Comparison of ENCODE assay signal across 26 cellular contexts in genomic region chr10:6364893-6365292, GRCh38.
A peak's percentile ranks its signal among the peaks of the same experiment; 100 is the strongest.
DNase-seq lines count a peak whose midpoint lies in the region; ATAC-seq and TF ChIP-seq lines count a peak whose summit lies in the region.
"Had no signal": no experiment of that assay in that cellular context is flagged by ENCODE, and none has a peak within 500 bp of the region (broad histone marks: within the 10 kb centered on the region; RNA-seq: fewer than 3 reads in every experiment).

No MANE protein-coding gene starts in this region.

- H3K27me3 ChIP-seq in Caco-2 (replicated peaks; ENCODE audit: control insufficient read depth, insufficient read depth, low read length), result no peaks in the 10 kb centered on the region
- H3K27me3 ChIP-seq in endodermal cell (ENCODE audit: control insufficient read depth, insufficient read depth, low read length, poor library complexity, severe bottlenecking), result no peaks in the 10 kb centered on the region
- no peaks in the 10 kb centered on the region for H3K27me3 ChIP-seq in neural progenitor cell
- H3K27me3 ChIP-seq in MG63, result no peaks in the 10 kb centered on the region
- H3K27me3 ChIP-seq: BLaER1 treated with 17β-estradiol and CSF1 and Interleukin-3, amounts not matched to agents 10 nM and 100 nM; SJSA1; spleen had no signal

- H3K9me3 Mint-ChIP-seq in Caco-2 (ENCODE audit: unreplicated experiment) (no peaks in the 10 kb centered on the region), endodermal cell (no peaks in the 10 kb centered on the region), neural progenitor cell (peaks cover 11% of the 10 kb centered on the region)
- peaks cover 9% of the 10 kb centered on the region for H3K9me3 Mint-ChIP-seq in activated CD4-positive, alpha-beta memory T cell treated with anti-CD3 and anti-CD28 coated beads for 36 hours
- H3K9me3 Mint-ChIP-seq in activated CD8-positive, alpha-beta memory T cell treated with anti-CD3 and anti-CD28 coated beads, Interleukin-2, amount 10 ng/mL, durations not matched to agents 7 days and 5 days (ENCODE audit: low read depth), result peaks cover 21% of the 10 kb centered on the region

- intact Hi-C loops in Caco-2 (cut with micrococcal nuclease; ENCODE audit: unreplicated experiment), result loop anchor here (10.0 kb wide), 1 partner anchor 90 kb away; no protein-coding TSS in a partner anchor
- intact Hi-C loops in activated CD4-positive, alpha-beta memory T cell treated with anti-CD3 and anti-CD28 coated beads for 36 hours (cut with micrococcal nuclease), result no loop called here

- 57 to 82% methylated on average over 3 of the region's 3 CpGs for WGBS in endodermal cell (ENCODE audit: insufficient coverage in 1 of 2, insufficient read length in 1 of 2), 2 experiments

- BruUV-seq in Caco-2 (replicated peaks; lab: Mats Ljungman, UMichigan), result no TSS peak

- POLR2A ChIA-PET in Caco-2 (lab: Charles Lee), result interaction anchor here (1.3 to 1.7 kb wide), 2 partner anchors 37 to 162 kb away, joined by 5 to 7 read pairs; partner anchors contain the start of gene PFKFB3
- POLR2A ChIA-PET in activated CD4-positive, alpha-beta memory T cell treated with anti-CD3 and anti-CD28 coated beads for 36 hours (lab: Charles Lee), result no interaction called here

- H3K27ac Mint-ChIP-seq in Caco-2 (ENCODE audit: unreplicated experiment), result peak overlapping the region; percentile 87
- H3K27ac Mint-ChIP-seq in endodermal cell, result no peak overlapping the region
- H3K27ac Mint-ChIP-seq in neural progenitor cell, result no peak overlapping the region
- H3K27ac Mint-ChIP-seq in activated CD4-positive, alpha-beta memory T cell treated with anti-CD3 and anti-CD28 coated beads for 36 hours, result no peak overlapping the region
- no peak overlapping the region for H3K27ac Mint-ChIP-seq in activated CD8-positive, alpha-beta memory T cell treated with anti-CD3 and anti-CD28 coated beads, Interleukin-2, amount 10 ng/mL, durations not matched to agents 7 days and 5 days
- H3K27ac Mint-ChIP-seq: activated T-cell treated with anti-CD3 and anti-CD28 coated beads, Interleukin-2, amount 50 U/mL, for 72 hours; memory B cell; stimulated activated effector memory CD8-positive, alpha-beta T cell treated with anti-CD3 and anti-CD28 coated beads, Interleukin-12 subunit alpha, Interleukin-12 subunit beta, amount 100 ng/mL, for 72 hours had no signal

- H3K27me3 Mint-ChIP-seq in Caco-2 (ENCODE audit: insufficient read depth, unreplicated experiment), result no peaks in the 10 kb centered on the region
- H3K27me3 Mint-ChIP-seq in endodermal cell (ENCODE audit: insufficient read depth), result peaks cover 3% of the 10 kb centered on the region
- no peaks in the 10 kb centered on the region for H3K27me3 Mint-ChIP-seq in neural progenitor cell (ENCODE audit: insufficient read depth, low read depth)
- H3K27me3 Mint-ChIP-seq in activated CD4-positive, alpha-beta memory T cell treated with anti-CD3 and anti-CD28 coated beads for 36 hours, result peaks cover 2% of the 10 kb centered on the region
- no peaks in the 10 kb centered on the region for H3K27me3 Mint-ChIP-seq in activated CD8-positive, alpha-beta memory T cell treated with anti-CD3 and anti-CD28 coated beads, Interleukin-2, amount 10 ng/mL, durations not matched to agents 7 days and 5 days
- H3K27me3 Mint-ChIP-seq: central memory CD8-positive, alpha-beta T cell had no signal

- no peaks in the 10 kb centered on the region for H4K20me1 ChIP-seq in neural progenitor cell (ENCODE audit: low read depth)
- H4K20me1 ChIP-seq: BLaER1 treated with 17β-estradiol and CSF1 and Interleukin-3, amounts not matched to agents 10 nM and 100 nM had no signal

- H3K36me3 ChIP-seq in Caco-2 (ENCODE audit: control insufficient read depth, insufficient read depth, low read length) (no peaks in the 10 kb centered on the region), endodermal cell (ENCODE audit: control insufficient read depth, insufficient read depth, low read length) (no peaks in the 10 kb centered on the region), neural progenitor cell (no peaks in the 10 kb centered on the region), MG63 (no peaks in the 10 kb centered on the region)
- H3K36me3 ChIP-seq: SJSA1, spleen had no signal

- H3K9me3 ChIP-seq in Caco-2 (peaks cover 6% of the 10 kb centered on the region), endodermal cell (ENCODE audit: control insufficient read depth, low read length) (peaks cover 59% of the 10 kb centered on the region), neural progenitor cell (ENCODE audit: low read depth) (no peaks in the 10 kb centered on the region), MG63 (no peaks in the 10 kb centered on the region)
- H3K9me3 ChIP-seq: SJSA1 had no signal

- no peak overlapping the region for H2AFZ ChIP-seq in neural progenitor cell (replicated peaks)
- H2AFZ ChIP-seq: PC-9 had no signal

- peaks cover 6% of the 10 kb centered on the region for H3K36me3 Mint-ChIP-seq in Caco-2 (ENCODE audit: insufficient read depth, unreplicated experiment)
- H3K36me3 Mint-ChIP-seq in endodermal cell (ENCODE audit: low read depth), result no peaks in the 10 kb centered on the region
- no peaks in the 10 kb centered on the region for H3K36me3 Mint-ChIP-seq in neural progenitor cell
- peaks cover 10% of the 10 kb centered on the region for H3K36me3 Mint-ChIP-seq in activated CD4-positive, alpha-beta memory T cell treated with anti-CD3 and anti-CD28 coated beads for 36 hours
- H3K36me3 Mint-ChIP-seq in activated CD8-positive, alpha-beta memory T cell treated with anti-CD3 and anti-CD28 coated beads, Interleukin-2, amount 10 ng/mL, durations not matched to agents 7 days and 5 days, result peaks cover 20% of the 10 kb centered on the region
- H3K36me3 Mint-ChIP-seq: stimulated activated effector memory CD8-positive, alpha-beta T cell treated with anti-CD3 and anti-CD28 coated beads, Interleukin-12 subunit alpha, Interleukin-12 subunit beta, amount 100 ng/mL, for 72 hours had no signal

- no peaks in the 10 kb centered on the region for H3K79me2 ChIP-seq in neural progenitor cell (ENCODE audit: low read depth)

- CTCF ChIA-PET in Caco-2 (lab: Charles Lee), result interaction anchor here (0.8 to 2.0 kb wide), 4 partner anchors 11 to 163 kb away, joined by 3 to 12 read pairs (median 6); partner anchors contain the start of gene PFKFB3
- CTCF ChIA-PET in activated CD4-positive, alpha-beta memory T cell treated with anti-CD3 and anti-CD28 coated beads for 36 hours (lab: Charles Lee), result interaction anchor here (1.6 kb wide), 1 partner anchor 37 kb away, joined by 7 read pairs; no protein-coding TSS in a partner anchor
- CTCF ChIA-PET in activated CD8-positive, alpha-beta memory T cell treated with anti-CD3 and anti-CD28 coated beads, Interleukin-2, amount 10 ng/mL, durations not matched to agents 7 days and 5 days (lab: Charles Lee), result interaction anchor here (1.2 to 1.5 kb wide), 2 partner anchors 11 to 29 kb away, joined by 3 to 5 read pairs; no protein-coding TSS in a partner anchor

- TF ChIP-seq CTCF in Caco-2 (IDR thresholded peaks at IDR 0.05; ENCODE audit: insufficient read depth in 1 of 2, low read depth in 1 of 2, low read length in 1 of 2, severe bottlenecking in 1 of 2, unreplicated experiment in 1 of 2), result no peak
- TF ChIP-seq CTCF in endodermal cell (conservative IDR thresholded peaks at IDR 0.05), result no peak
- no peak for TF ChIP-seq CTCF in neural progenitor cell (IDR thresholded peaks at IDR 0.05)

- H3K4me3 ChIP-seq in Caco-2 (ENCODE audit: low read depth, low read length) (no peak overlapping the region), endodermal cell (ENCODE audit: low read length) (no peak overlapping the region), neural progenitor cell (no peak overlapping the region), MG63 (no peak overlapping the region)
- H3K4me3 ChIP-seq: BLaER1 treated with 17β-estradiol and CSF1 and Interleukin-3, amounts not matched to agents 10 nM and 100 nM; PC-9; SJSA1; spleen had no signal

- H3K4me2 ChIP-seq in neural progenitor cell, result peak overlapping the region; percentile 34
- H3K4me2 ChIP-seq: BLaER1 treated with 17β-estradiol and CSF1 and Interleukin-3, amounts not matched to agents 10 nM and 100 nM; PC-9 had no signal

- DNase-seq in Caco-2, result no peak
- DNase-seq in KG1 (lab: John Stamatoyannopoulos, UW), result peak; percentile 31
- no peak for DNase-seq in endodermal cell
- peak; percentile 7 for DNase-seq in neural progenitor cell (ENCODE audit: low spot score)
- DNase-seq in MG63, result no peak
- DNase-seq in activated CD4-positive, alpha-beta memory T cell treated with anti-CD3 and anti-CD28 coated beads for 36 hours, result no peak
- no peak for DNase-seq in activated CD8-positive, alpha-beta memory T cell treated with anti-CD3 and anti-CD28 coated beads, Interleukin-2, amount 10 ng/mL, durations not matched to agents 7 days and 5 days
- DNase-seq: activated CD4-positive, alpha-beta T cell treated with anti-CD3 and anti-CD28 coated beads for 48 hours; activated naive CD4-positive, alpha-beta T cell treated with anti-CD3 and anti-CD28 coated beads, Interleukin-2, amount 50 U/mL, for 16 hours; activated T-cell treated with anti-CD3 and anti-CD28 coated beads, Interleukin-2, amount 50 U/mL, for 72 hours; anterior cingulate cortex; kidney glomerular epithelial cell; NCI-H2081; NCI-H510A; nucleus accumbens; PC-9; spleen; stimulated activated CD4-positive, alpha-beta T cell treated with anti-CD3 and anti-CD28 coated beads, Interleukin-2, amount 100 ng/mL, for 48 hours had no signal

- H3K9ac ChIP-seq in endodermal cell (ENCODE audit: extremely low read depth, low read length, poor library complexity, severe bottlenecking) (no peak overlapping the region), neural progenitor cell (no peak overlapping the region)
- H3K9ac ChIP-seq: BLaER1 treated with 17β-estradiol and CSF1 and Interleukin-3, amounts not matched to agents 10 nM and 100 nM had no signal

- H3K4me3 Mint-ChIP-seq in Caco-2 (ENCODE audit: unreplicated experiment) (no peak overlapping the region), endodermal cell (no peak overlapping the region), neural progenitor cell (no peak overlapping the region)
- H3K4me3 Mint-ChIP-seq in activated CD4-positive, alpha-beta memory T cell treated with anti-CD3 and anti-CD28 coated beads for 36 hours, result no peak overlapping the region
- no peak overlapping the region for H3K4me3 Mint-ChIP-seq in activated CD8-positive, alpha-beta memory T cell treated with anti-CD3 and anti-CD28 coated beads, Interleukin-2, amount 10 ng/mL, durations not matched to agents 7 days and 5 days
- H3K4me3 Mint-ChIP-seq: activated T-cell treated with anti-CD3 and anti-CD28 coated beads, Interleukin-2, amount 50 U/mL, for 72 hours; central memory CD8-positive, alpha-beta T cell; memory B cell; stimulated activated effector memory CD8-positive, alpha-beta T cell treated with anti-CD3 and anti-CD28 coated beads, Interleukin-12 subunit alpha, Interleukin-12 subunit beta, amount 100 ng/mL, for 72 hours had no signal

- peaks cover 36% of the 10 kb centered on the region for H3K4me1 ChIP-seq in Caco-2
- H3K4me1 ChIP-seq in endodermal cell (ENCODE audit: control insufficient read depth, insufficient read depth, low read length), result peaks cover 4% of the 10 kb centered on the region
- H3K4me1 ChIP-seq in neural progenitor cell, result peaks cover 15% of the 10 kb centered on the region

- peaks cover 29% of the 10 kb centered on the region for H3K4me1 Mint-ChIP-seq in Caco-2 (ENCODE audit: low read depth, unreplicated experiment)
- peaks cover 22% of the 10 kb centered on the region for H3K4me1 Mint-ChIP-seq in endodermal cell
- H3K4me1 Mint-ChIP-seq in neural progenitor cell, result peaks cover 22% of the 10 kb centered on the region
- no peaks in the 10 kb centered on the region for H3K4me1 Mint-ChIP-seq in activated CD4-positive, alpha-beta memory T cell treated with anti-CD3 and anti-CD28 coated beads for 36 hours (ENCODE audit: low read depth)
- H3K4me1 Mint-ChIP-seq in activated CD8-positive, alpha-beta memory T cell treated with anti-CD3 and anti-CD28 coated beads, Interleukin-2, amount 10 ng/mL, durations not matched to agents 7 days and 5 days, result no peaks in the 10 kb centered on the region
- H3K4me1 Mint-ChIP-seq: central memory CD8-positive, alpha-beta T cell; memory B cell; stimulated activated effector memory CD8-positive, alpha-beta T cell treated with anti-CD3 and anti-CD28 coated beads, Interleukin-12 subunit alpha, Interleukin-12 subunit beta, amount 100 ng/mL, for 72 hours had no signal

- H3K27ac ChIP-seq in endodermal cell (ENCODE audit: low read depth, low read length), result peak overlapping the region; percentile 27
- no peak overlapping the region for H3K27ac ChIP-seq in neural progenitor cell
- H3K27ac ChIP-seq: BLaER1 treated with 17β-estradiol and CSF1 and Interleukin-3, amounts not matched to agents 10 nM and 100 nM; HL-60; PC-9; SJSA1; spleen had no signal

- no peak for ATAC-seq in activated CD8-positive, alpha-beta memory T cell treated with anti-CD3 and anti-CD28 coated beads, Interleukin-2, amount 10 ng/mL, durations not matched to agents 7 days and 5 days
- no peak for ATAC-seq in GM18502 (IDR thresholded peaks at IDR 0.05; ENCODE audit: poor library complexity, unreplicated experiment)
- ATAC-seq: activated T-cell treated with anti-CD3 and anti-CD28 coated beads, Interleukin-2, amount 50 U/mL, for 72 hours; HCT116; stimulated activated effector memory CD8-positive, alpha-beta T cell treated with anti-CD3 and anti-CD28 coated beads, Interleukin-12 subunit alpha, Interleukin-12 subunit beta, amount 100 ng/mL, for 72 hours had no signal

- peaks cover 9% of the 10 kb centered on the region for H3F3A ChIP-seq in neural progenitor cell (ENCODE audit: low read depth)

Comparison
In these comparisons a context has a peak if more than half of its experiments do, and no peak if none do; other contexts are left out.
1. DNase-seq: peak in KG1 (single experiment) and neural progenitor cell (single experiment); none in Caco-2 (0 of 2), endodermal cell (single experiment), MG63 (single experiment), activated CD4-positive, alpha-beta memory T cell treated with anti-CD3 and anti-CD28 coated beads for 36 hours (single experiment) and activated CD8-positive, alpha-beta memory T cell treated with anti-CD3 and anti-CD28 coated beads, Interleukin-2, amount 10 ng/mL, durations not matched to agents 7 days and 5 days (single experiment).